ENCODE assay signal across 14 cellular contexts in genomic region chr12:32569256-32569655, GRCh38.
DNase-seq lines count a peak whose midpoint lies in the region; ATAC-seq and TF ChIP-seq lines count a peak whose summit lies in the region.
"Had no signal": no experiment of that assay in that cellular context is flagged by ENCODE, and none has a peak within 500 bp of the region (broad histone marks: within the 10 kb centered on the region; RNA-seq: fewer than 3 reads in every experiment).

No MANE protein-coding gene starts in this region.

- ATAC-seq in right cardiac atrium, result no peak
- ATAC-seq: right lobe of liver had no signal

- TF ChIP-seq CTCF in WERI-Rb-1 (IDR thresholded peaks at IDR 0.05; ENCODE audit: low read depth, low read length), result no peak

- H3K36me3 ChIP-seq in WERI-Rb-1, result no peaks in the 10 kb centered on the region
- peaks cover 61% of the 10 kb centered on the region for H3K36me3 ChIP-seq in skeletal muscle satellite cell (ENCODE audit: insufficient read depth, low read length)

- peak overlapping the region; percentile 42 for H3K9ac ChIP-seq in skeletal muscle satellite cell (ENCODE audit: low read depth, low read length)

- H3K4me3 ChIP-seq in WERI-Rb-1 (ENCODE audit: low read depth, low read length) (no peak overlapping the region), right cardiac atrium (ENCODE audit: low read length) (no peak overlapping the region), skeletal muscle satellite cell (ENCODE audit: low read length) (no peak overlapping the region)
- H3K4me3 ChIP-seq: coronary artery, right lobe of liver had no signal

- H3K9me3 ChIP-seq in WERI-Rb-1 (ENCODE audit: severe bottlenecking), result no peaks in the 10 kb centered on the region
- H3K9me3 ChIP-seq in right cardiac atrium (ENCODE audit: control insufficient read depth, low read length), result no peaks in the 10 kb centered on the region
- H3K9me3 ChIP-seq in skeletal muscle satellite cell (replicated peaks; ENCODE audit: low read length), result no peaks in the 10 kb centered on the region
- H3K9me3 ChIP-seq: right lobe of liver had no signal

- H3K4me1 ChIP-seq in right cardiac atrium (ENCODE audit: control insufficient read depth, insufficient read depth, low read length) (peaks cover 5% of the 10 kb centered on the region), skeletal muscle satellite cell (ENCODE audit: control insufficient read depth, insufficient read depth, low read length) (peaks cover 33% of the 10 kb centered on the region)

- H3K27ac ChIP-seq in WERI-Rb-1 (no peak overlapping the region), right cardiac atrium (ENCODE audit: low read length) (peak overlapping the region; percentile 75)
- H3K27ac ChIP-seq: coronary artery, right lobe of liver had no signal

- H3K27me3 ChIP-seq in WERI-Rb-1 (ENCODE audit: insufficient read depth, low read depth, severe bottlenecking) (no peaks in the 10 kb centered on the region), right cardiac atrium (ENCODE audit: control insufficient read depth, insufficient read depth) (no peaks in the 10 kb centered on the region), skeletal muscle satellite cell (ENCODE audit: control insufficient read depth, insufficient read depth, low read length) (no peaks in the 10 kb centered on the region)
- H3K27me3 ChIP-seq: right lobe of liver had no signal

- peak overlapping the region; percentile 32 for H3K4me2 ChIP-seq in skeletal muscle satellite cell (ENCODE audit: low read length)

- peak; percentile 0 for DNase-seq in NCI-H2107 (lab: John Stamatoyannopoulos, UW)
- DNase-seq in WERI-Rb-1, result peak; percentile 13
- DNase-seq in right cardiac atrium, result no peak
- no peak for DNase-seq in activated naive CD4-positive, alpha-beta T cell (lab: John Stamatoyannopoulos, UW)
- DNase-seq in NOMO-1 (lab: John Stamatoyannopoulos, UW; ENCODE audit: unreplicated experiment in 2 of 2), result no peak
- no peak for DNase-seq in medulla oblongata (ENCODE audit: extremely low spot score)
- DNase-seq: activated naive CD4-positive, alpha-beta T cell treated with anti-CD3 and anti-CD28 coated beads, Interleukin-2, amount 50 U/mL, for 16 hours; C1 segment of cervical spinal cord; midbrain; MM.1S; NCI-H526; right lobe of liver had no signal

- 45% methylated on average over 2 of the region's 2 CpGs for WGBS in right cardiac atrium

- intact Hi-C loops in right cardiac atrium (cut with DNase I), result no loop called here

Comparison
In these comparisons a context has a peak if more than half of its experiments do, and no peak if none do; other contexts are left out.
1. DNase-seq: peak in NCI-H2107 (single experiment) and WERI-Rb-1 (single experiment); none in right cardiac atrium (0 of 3), activated naive CD4-positive, alpha-beta T cell (0 of 4), NOMO-1 (0 of 2) and medulla oblongata (single experiment).